ENCODE assay signal across 27 cellular contexts in genomic region chr5:8611067-8611466, GRCh38.
DNase-seq lines count a peak whose midpoint lies in the region; ATAC-seq and TF ChIP-seq lines count a peak whose summit lies in the region.
"Had no signal": no experiment of that assay in that cellular context is flagged by ENCODE, and none has a peak within 500 bp of the region (broad histone marks: within the 10 kb centered on the region; RNA-seq: fewer than 3 reads in every experiment).

No MANE protein-coding gene starts in this region.

- no TSS peak for BruUV-seq in PC-3 (replicated peaks; lab: Mats Ljungman, UMichigan)

- POLR2A ChIA-PET in PC-3 (lab: Charles Lee; ENCODE audit: unreplicated experiment) = no interaction called here

- H3K4me2 ChIP-seq in PC-3 (ENCODE audit: low read length) = no peak overlapping the region
- H3K4me2 ChIP-seq: A549; BLaER1; BLaER1 treated with 17β-estradiol and CSF1 and Interleukin-3, amounts not matched to agents 10 nM and 100 nM had no signal

- CTCF ChIA-PET in PC-3 (lab: Charles Lee) = no interaction called here

- H3K9ac ChIP-seq in PC-3 (ENCODE audit: low read length) = no peak overlapping the region
- H3K9ac ChIP-seq: BLaER1; BLaER1 treated with 17β-estradiol and CSF1 and Interleukin-3, amounts not matched to agents 10 nM and 100 nM had no signal

- no peak overlapping the region for H3K27ac ChIP-seq in PC-3 (ENCODE audit: low read length)
- H3K27ac ChIP-seq: 22Rv1; A549; BLaER1; BLaER1 treated with 17β-estradiol and CSF1 and Interleukin-3, amounts not matched to agents 10 nM and 100 nM; C4-2B had no signal

- intact Hi-C loops in PC-3 (cut with micrococcal nuclease) = no loop called here

- H3K36me3 ChIP-seq in PC-3 (ENCODE audit: low read depth, low read length) = no peaks in the 10 kb centered on the region
- H3K36me3 ChIP-seq: BE2C; BLaER1; BLaER1 treated with 17β-estradiol and CSF1 and Interleukin-3, amounts not matched to agents 10 nM and 100 nM had no signal

- H2AFZ ChIP-seq in PC-3 (ENCODE audit: low read length) = no peak overlapping the region

- peaks cover 3% of the 10 kb centered on the region; the same call in 1 of the 2 replicates for H3K4me1 ChIP-seq in PC-3 (ENCODE audit: insufficient read depth, low read length)
- H3K4me1 ChIP-seq: A549; BE2C; BLaER1; BLaER1 treated with 17β-estradiol and CSF1 and Interleukin-3, amounts not matched to agents 10 nM and 100 nM; Caco-2 had no signal

- H3K27me3 ChIP-seq in PC-3 (ENCODE audit: low read length) = no peaks in the 10 kb centered on the region
- H3K27me3 ChIP-seq: BE2C; BLaER1; BLaER1 treated with 17β-estradiol and CSF1 and Interleukin-3, amounts not matched to agents 10 nM and 100 nM had no signal

- H3K79me2 ChIP-seq in PC-3 (ENCODE audit: low read length) = no peaks in the 10 kb centered on the region

- ATAC-seq in PC-3 (peak; percentile 57; the same call in 1 of the 2 replicates), HG03432 (IDR thresholded peaks at IDR 0.05; ENCODE audit: unreplicated experiment) (no peak)
- ATAC-seq: A549; CD8-positive, alpha-beta T cell had no signal

- TF ChIP-seq CTCF in PC-3 (conservative IDR thresholded peaks at IDR 0.05; ENCODE audit: low read depth, low read length) = no peak

- no peaks in the 10 kb centered on the region for H3F3A ChIP-seq in PC-3 (ENCODE audit: low read length, unreplicated experiment)

- no peaks in the 10 kb centered on the region for H3K9me3 ChIP-seq in PC-3 (ENCODE audit: low read length)
- H3K9me3 ChIP-seq: A549; BE2C; BLaER1; BLaER1 treated with 17β-estradiol and CSF1 and Interleukin-3, amounts not matched to agents 10 nM and 100 nM; Caco-2 had no signal

- H3K4me3 ChIP-seq in PC-3 (ENCODE audit: low read length) = no peak overlapping the region
- H3K4me3 ChIP-seq: A549; BLaER1; BLaER1 treated with 17β-estradiol and CSF1 and Interleukin-3, amounts not matched to agents 10 nM and 100 nM had no signal

- H3K9me2 ChIP-seq in PC-3 (replicated peaks; ENCODE audit: low read length) = no peaks in the 10 kb centered on the region

- DNase-seq in PC-3 = peak; percentile 55
- DNase-seq: 8988T; ACHN; AML-193; BE2C; C1 segment of cervical spinal cord; Caco-2; Calu3; CD4-positive, alpha-beta memory T cell; CD4-positive, alpha-beta T cell; CD4-positive, CD25-positive, alpha-beta regulatory T cell; CD8-positive, alpha-beta memory T cell; CD8-positive, alpha-beta T cell; COR-L47; DMS 273 treated with DMSO at 0.1 percent for 48 hours; DMS153; DMS53; DMS79; DMS79 treated with DMSO at 0.1 percent for 48 hours; DND-41; EL had no signal

- H4K20me1 ChIP-seq in PC-3 (ENCODE audit: low read length) = no peaks in the 10 kb centered on the region
- H4K20me1 ChIP-seq: BLaER1; BLaER1 treated with 17β-estradiol and CSF1 and Interleukin-3, amounts not matched to agents 10 nM and 100 nM had no signal
